ENCODE assay signal across 9 cellular contexts in genomic region chr1:203271018-203271743, GRCh38. TPM values are rescaled to one million over a fixed set of nuclear protein-coding genes. Genes with fewer than 3 reads are reported as not detected.
DNase-seq lines count a peak whose midpoint lies in the region; ATAC-seq and TF ChIP-seq lines count a peak whose summit lies in the region.
"Had no signal": no experiment of that assay in that cellular context is flagged by ENCODE, and none has a peak within 500 bp of the region (broad histone marks: within the 10 kb centered on the region; RNA-seq: fewer than 3 reads in every experiment).

No MANE protein-coding gene starts in this region.

- no peak overlapping the region for H4K5ac ChIP-seq in H9 (ENCODE audit: insufficient read length, low read depth, low read length)

- peak overlapping the region; percentile 4 for H3K4me2 ChIP-seq in H9 (ENCODE audit: insufficient read depth, insufficient read length, low read length)
- H3K4me2 ChIP-seq in OCI-LY1 (ENCODE audit: low read length), result peak overlapping the region; percentile 90

- peak overlapping the region; percentile 69 for H3K4me3 ChIP-seq in OCI-LY1 (ENCODE audit: low read depth, low read length, poor library complexity, severe bottlenecking)

- H3K4me1 ChIP-seq in H9 (ENCODE audit: insufficient read depth, low read length) (no peaks in the 10 kb centered on the region), OCI-LY1 (ENCODE audit: insufficient read depth, low read length, severe bottlenecking) (peaks cover 86% of the 10 kb centered on the region)

- no peak overlapping the region for H2AK5ac ChIP-seq in H9 (ENCODE audit: insufficient read length, low read length)

- H2BK20ac ChIP-seq in H9 (ENCODE audit: low read depth, low read length, poor library complexity, severe bottlenecking), result no peak overlapping the region

- H2AFZ ChIP-seq in H9 (ENCODE audit: low read length) (peak overlapping the region; percentile 91), OCI-LY1 (ENCODE audit: low read length) (no peak overlapping the region)

- H3K27ac ChIP-seq in H9 (ENCODE audit: insufficient read length, low read depth, low read length) (no peak overlapping the region), OCI-LY1 (ENCODE audit: low read depth, low read length, poor library complexity, severe bottlenecking) (peak overlapping the region; percentile 98)

- H3K14ac ChIP-seq in H9 (ENCODE audit: insufficient read depth, low read length), result no peak overlapping the region

- H2BK120ac ChIP-seq in H9 (ENCODE audit: low read depth, low read length, poor library complexity, severe bottlenecking), result no peak overlapping the region

- H3K9ac ChIP-seq in H9 (ENCODE audit: extremely low read depth, insufficient read length, low read length) (no peak overlapping the region), OCI-LY1 (ENCODE audit: low read length) (peak overlapping the region; percentile 96; the same call in 1 of the 2 replicates)

- DNase-seq in CD14-positive monocyte (ENCODE audit: low spot score) (peak; percentile 83), H9 (peak; percentile 72), globus pallidus (ENCODE audit: low spot score) (peak; percentile 63), renal cortical epithelial cell (ENCODE audit: low read depth) (peak; percentile 67)
- DNase-seq in activated T-cell treated with anti-CD3 and anti-CD28 coated beads, Interleukin-2, amount 50 U/mL, for 72 hours, result peak; percentile 71 to 75

- peaks cover 47% of the 10 kb centered on the region for H3K4me1 Mint-ChIP-seq in CD14-positive monocyte
- peaks cover 11 to 28% of the 10 kb centered on the region in 2 experiments for H3K4me1 Mint-ChIP-seq in H9
- H3K4me1 Mint-ChIP-seq in activated T-cell treated with anti-CD3 and anti-CD28 coated beads, Interleukin-2, amount 50 U/mL, for 72 hours (ENCODE audit: low read depth), result peaks cover 65% of the 10 kb centered on the region

- no CpG with 5 or more reads among the region's 8 CpGs for WGBS in H9 (ENCODE audit: extremely low coverage, insufficient read length, low lambda C conversion rate)

- no peak overlapping the region for H4K8ac ChIP-seq in H9 (replicated peaks; ENCODE audit: insufficient read length, low read depth, low read length)

- H3K23me2 ChIP-seq in H9 (ENCODE audit: insufficient read length, low read depth, low read length, poor library complexity, severe bottlenecking), result peaks cover 10% of the 10 kb centered on the region

- no peak overlapping the region for H2BK5ac ChIP-seq in H9 (ENCODE audit: insufficient read length, low read length)

- no peaks in the 10 kb centered on the region for H3K79me1 ChIP-seq in H9 (ENCODE audit: insufficient read depth, low read depth, low read length, poor library complexity, severe bottlenecking)

- H3K4me3 Mint-ChIP-seq in CD14-positive monocyte (no peak overlapping the region), H9 (no peak overlapping the region)
- H3K4me3 Mint-ChIP-seq in activated T-cell treated with anti-CD3 and anti-CD28 coated beads, Interleukin-2, amount 50 U/mL, for 72 hours, result no peak overlapping the region

- H4K20me1 ChIP-seq in H9 (ENCODE audit: control insufficient read depth, insufficient read depth, insufficient read length) (no peaks in the 10 kb centered on the region), OCI-LY1 (ENCODE audit: insufficient read depth, low read length) (no peaks in the 10 kb centered on the region)

- no peaks in the 10 kb centered on the region for H3K9me2 ChIP-seq in OCI-LY1 (ENCODE audit: low read depth, low read length)

- H3K9me3 ChIP-seq in H9 (ENCODE audit: control insufficient read depth, low read depth, low read length) (no peaks in the 10 kb centered on the region), OCI-LY1 (ENCODE audit: low read length) (no peaks in the 10 kb centered on the region)

- peak; percentile 39 to 48 for ATAC-seq in activated T-cell treated with anti-CD3 and anti-CD28 coated beads, Interleukin-2, amount 50 U/mL, for 72 hours (replicated peaks in 1 of 2)
- ATAC-seq in GM21825 (IDR thresholded peaks at IDR 0.05; ENCODE audit: unreplicated experiment) (no peak), HG02840 (IDR thresholded peaks at IDR 0.05; ENCODE audit: low FRiP score, unreplicated experiment) (no peak)

- H3K79me2 ChIP-seq in H9 (ENCODE audit: insufficient read depth, low read length) (no peaks in the 10 kb centered on the region), OCI-LY1 (ENCODE audit: insufficient read depth, low read length) (no peaks in the 10 kb centered on the region)

- H3K56ac ChIP-seq in H9 (ENCODE audit: insufficient read length, low read depth, low read length), result no peak overlapping the region

- H3K4ac ChIP-seq in H9 (ENCODE audit: low read depth, low read length), result no peak overlapping the region

- TF ChIP-seq CTCF in CD14-positive monocyte (IDR thresholded peaks at IDR 0.05) (no peak), H9 (conservative IDR thresholded peaks at IDR 0.05) (no peak), OCI-LY1 (IDR thresholded peaks at IDR 0.05; ENCODE audit: low read length) (no peak)

- H3K27me3 ChIP-seq in H9 (ENCODE audit: insufficient read depth, low read length) (peaks cover 2% of the 10 kb centered on the region; the same call in 1 of the 2 replicates), OCI-LY1 (ENCODE audit: insufficient read depth, low read length) (no peaks in the 10 kb centered on the region)

- H3K36me3 ChIP-seq in OCI-LY1 (ENCODE audit: insufficient read depth, low read length), result no peaks in the 10 kb centered on the region

- no peaks in the 10 kb centered on the region for H3F3A ChIP-seq in OCI-LY1 (ENCODE audit: insufficient read depth, low read length)

- H3T11ph ChIP-seq in H9 (ENCODE audit: low read length), result no peak overlapping the region

- H3K9me3 Mint-ChIP-seq in CD14-positive monocyte, result no peaks in the 10 kb centered on the region
- no peaks in the 10 kb centered on the region; a peak in 2 of 5 replicates for H3K9me3 Mint-ChIP-seq in H9
- no peaks in the 10 kb centered on the region for H3K9me3 Mint-ChIP-seq in activated T-cell treated with anti-CD3 and anti-CD28 coated beads, Interleukin-2, amount 50 U/mL, for 72 hours

- no peak overlapping the region for H3K23ac ChIP-seq in H9 (ENCODE audit: insufficient read length, low read depth, low read length)

- no peak overlapping the region for H2BK15ac ChIP-seq in H9 (ENCODE audit: low read depth, low read length)

- no peak overlapping the region for H3K18ac ChIP-seq in H9 (ENCODE audit: insufficient read length, low read depth, low read length)

- H3K36me3 Mint-ChIP-seq in CD14-positive monocyte, result peaks cover 0 to 4% of the 10 kb centered on the region in 2 donors
- no peaks in the 10 kb centered on the region for H3K36me3 Mint-ChIP-seq in H9 (ENCODE audit: insufficient read depth in 1 of 3, low read depth in 3 of 3)
- H3K36me3 Mint-ChIP-seq in activated T-cell treated with anti-CD3 and anti-CD28 coated beads, Interleukin-2, amount 50 U/mL, for 72 hours (ENCODE audit: insufficient read depth in 2 of 2), result no peaks in the 10 kb centered on the region

- intact Hi-C loops in CD14-positive monocyte (cut with micrococcal nuclease), result loop anchor here (2.0 to 10.0 kb wide), 4 partner anchors 36 to 216 kb away; partner anchors contain the start of gene BTG2 (in 1 of the 2)

- H3K27me3 Mint-ChIP-seq in CD14-positive monocyte (ENCODE audit: low read depth in 3 of 3), result peaks cover 0 to 4% (median 2%) of the 10 kb centered on the region in 3 donors
- peaks cover 50% of the 10 kb centered on the region for H3K27me3 Mint-ChIP-seq in H9 (ENCODE audit: low read depth)
- H3K27me3 Mint-ChIP-seq in activated T-cell treated with anti-CD3 and anti-CD28 coated beads, Interleukin-2, amount 50 U/mL, for 72 hours (ENCODE audit: low read depth), result no peaks in the 10 kb centered on the region

- H2BK12ac ChIP-seq in H9 (ENCODE audit: insufficient read length, low read depth, low read length), result no peak overlapping the region

- no peak overlapping the region for H4K91ac ChIP-seq in H9 (ENCODE audit: insufficient read length, low read depth, low read length)

- peak overlapping the region in 6 of 7 donors; percentile 39 to 88 (median 63) for H3K27ac Mint-ChIP-seq in CD14-positive monocyte
- no peak overlapping the region; a peak in 1 of 7 replicates for H3K27ac Mint-ChIP-seq in H9
- H3K27ac Mint-ChIP-seq in activated T-cell treated with anti-CD3 and anti-CD28 coated beads, Interleukin-2, amount 50 U/mL, for 72 hours, result peak overlapping the region; percentile 10

RNA-seq across cellular contexts. Expression of gene BTG2, which starts 34.1 kb away (rescaled TPM):
- 100 to 1,000 TPM; 293 to 483 TPM for polyA plus RNA-seq in CD14-positive monocyte
- total RNA-seq in H9 (2021) (2.9 and 4.1 TPM in 2 replicates), renal cortical epithelial cell (12.7 and 54.3 TPM in 2 replicates)
- 100 to 1,000 TPM; 138 to 153 TPM for total RNA-seq in activated T-cell treated with anti-CD3 and anti-CD28 coated beads, Interleukin-2, amount 50 U/mL, for 72 hours

RNA-seq across cellular contexts. Expression of gene CHIT1, which starts 41.7 kb away (rescaled TPM):
- under 1 TPM in 1 of 2 donors, not detected in 1; 0.51 TPM for polyA plus RNA-seq in CD14-positive monocyte
- total RNA-seq in H9 (2021) (not detected in 2 replicates), renal cortical epithelial cell (under 0.01 TPM in 1 of 2 replicates, not detected in the other)
- total RNA-seq in activated T-cell treated with anti-CD3 and anti-CD28 coated beads, Interleukin-2, amount 50 U/mL, for 72 hours, result 1 to 10 TPM; 1.4 to 4.7 TPM
- total RNA-seq: glomerular endothelial cell had no signal

Comparison
In these comparisons a context has a peak if more than half of its experiments do, and no peak if none do; other contexts are left out.
1. H3K27ac Mint-ChIP-seq: peak in CD14-positive monocyte (6 of 7) and activated T-cell treated with anti-CD3 and anti-CD28 coated beads, Interleukin-2, amount 50 U/mL, for 72 hours (single experiment); none in H9 (0 of 3).
2. ATAC-seq: peak in activated T-cell treated with anti-CD3 and anti-CD28 coated beads, Interleukin-2, amount 50 U/mL, for 72 hours (2 of 2); none in GM21825 (single experiment) and HG02840 (single experiment).
3. Peak in every context shown above with its lines, with median percentiles within 50 percentile points of each other: DNase-seq.